ENCODE assay signal across 8 cellular contexts in genomic region chr1:9110669-9111356, GRCh38. TPM values are rescaled to one million over a fixed set of nuclear protein-coding genes. Genes with fewer than 3 reads are reported as not detected.
DNase-seq lines count a peak whose midpoint lies in the region; ATAC-seq and TF ChIP-seq lines count a peak whose summit lies in the region.

No MANE protein-coding gene starts in this region.

- TF ChIP-seq CTCF in fibroblast of pulmonary artery (IDR thresholded peaks at IDR 0.05; ENCODE audit: low read length, missing control alignments) (peak; percentile 90), neural crest cell (conservative IDR thresholded peaks at IDR 0.05) (peak; percentile 96)

- H3K36me3 Mint-ChIP-seq in activated T-helper 1 cell treated with anti-CD3 and anti-CD28 coated beads, Interleukin-12 subunit alpha, Interleukin-12 subunit beta, Interleukin-2, Interleukin-4 antibody, amounts not matched to agents 30 ng/mL and 10 ng/mL and 1 ng/mL, durations not matched to agents 14 hours and 24 hours and 36 hours (ENCODE audit: low read depth): no peaks in the 10 kb centered on the region
- no peaks in the 10 kb centered on the region for H3K36me3 Mint-ChIP-seq in neural crest cell (ENCODE audit: low read depth)

- intact Hi-C loops in activated T-helper 1 cell treated with anti-CD3 and anti-CD28 coated beads, Interleukin-12 subunit alpha, Interleukin-12 subunit beta, Interleukin-2, Interleukin-4 antibody, amounts not matched to agents 30 ng/mL and 10 ng/mL and 1 ng/mL, durations not matched to agents 14 hours and 24 hours and 36 hours (cut with micrococcal nuclease): loop anchor here (1.0 to 2.0 kb wide), 3 partner anchors 31 to 140 kb away; no protein-coding TSS in a partner anchor

- no peak overlapping the region for H3K4me3 Mint-ChIP-seq in activated T-helper 1 cell treated with anti-CD3 and anti-CD28 coated beads, Interleukin-12 subunit alpha, Interleukin-12 subunit beta, Interleukin-2, Interleukin-4 antibody, amounts not matched to agents 30 ng/mL and 10 ng/mL and 1 ng/mL, durations not matched to agents 14 hours and 24 hours and 36 hours
- H3K4me3 Mint-ChIP-seq in neural crest cell: no peak overlapping the region

- ATAC-seq in stimulated activated naive CD8-positive, alpha-beta T cell treated with anti-CD3 and anti-CD28 coated beads, Interleukin-15, Interleukin-2, amounts not matched to agents 100 U/mL and 50 U/mL, for 24 hours: peak; percentile 68
- ATAC-seq in GM19351 (IDR thresholded peaks at IDR 0.05; ENCODE audit: unreplicated experiment): no peak

- DNase-seq in DMS53 (lab: John Stamatoyannopoulos, UW) (peak; percentile 95), HuH-7.5 (ENCODE audit: low spot score) (peak; percentile 79), RPMI7951 (ENCODE audit: low read depth) (peak; percentile 81), fibroblast of pulmonary artery (ENCODE audit: low read depth) (peak; percentile 95), neural crest cell (ENCODE audit: low read depth, low spot score) (peak; percentile 95)
- DNase-seq in activated T-helper 1 cell treated with anti-CD3 and anti-CD28 coated beads, Interleukin-12 subunit alpha, Interleukin-12 subunit beta, Interleukin-2, Interleukin-4 antibody, amounts not matched to agents 30 ng/mL and 10 ng/mL and 1 ng/mL, durations not matched to agents 14 hours and 24 hours and 36 hours (ENCODE audit: low spot score): peak; percentile 67
- peak; percentile 93 for DNase-seq in stimulated activated naive CD8-positive, alpha-beta T cell treated with anti-CD3 and anti-CD28 coated beads, Interleukin-15, Interleukin-2, amounts not matched to agents 100 U/mL and 50 U/mL, for 24 hours

- peaks cover 20% of the 10 kb centered on the region for H3K4me1 Mint-ChIP-seq in activated T-helper 1 cell treated with anti-CD3 and anti-CD28 coated beads, Interleukin-12 subunit alpha, Interleukin-12 subunit beta, Interleukin-2, Interleukin-4 antibody, amounts not matched to agents 30 ng/mL and 10 ng/mL and 1 ng/mL, durations not matched to agents 14 hours and 24 hours and 36 hours (ENCODE audit: low read depth)
- H3K4me1 Mint-ChIP-seq in neural crest cell: peaks cover 10% of the 10 kb centered on the region

- H3K9me3 Mint-ChIP-seq in activated T-helper 1 cell treated with anti-CD3 and anti-CD28 coated beads, Interleukin-12 subunit alpha, Interleukin-12 subunit beta, Interleukin-2, Interleukin-4 antibody, amounts not matched to agents 30 ng/mL and 10 ng/mL and 1 ng/mL, durations not matched to agents 14 hours and 24 hours and 36 hours: no peaks in the 10 kb centered on the region
- H3K9me3 Mint-ChIP-seq in neural crest cell: no peaks in the 10 kb centered on the region

- no peak overlapping the region for H3K4me3 ChIP-seq in fibroblast of pulmonary artery (replicated peaks; ENCODE audit: low read depth, low read length)

- H3K27ac Mint-ChIP-seq in activated T-helper 1 cell treated with anti-CD3 and anti-CD28 coated beads, Interleukin-12 subunit alpha, Interleukin-12 subunit beta, Interleukin-2, Interleukin-4 antibody, amounts not matched to agents 30 ng/mL and 10 ng/mL and 1 ng/mL, durations not matched to agents 14 hours and 24 hours and 36 hours: no peak overlapping the region
- no peak overlapping the region for H3K27ac Mint-ChIP-seq in neural crest cell (ENCODE audit: unreplicated experiment)

- peaks cover 1% of the 10 kb centered on the region for H3K27me3 Mint-ChIP-seq in activated T-helper 1 cell treated with anti-CD3 and anti-CD28 coated beads, Interleukin-12 subunit alpha, Interleukin-12 subunit beta, Interleukin-2, Interleukin-4 antibody, amounts not matched to agents 30 ng/mL and 10 ng/mL and 1 ng/mL, durations not matched to agents 14 hours and 24 hours and 36 hours (ENCODE audit: insufficient read depth)
- no peaks in the 10 kb centered on the region for H3K27me3 Mint-ChIP-seq in neural crest cell (ENCODE audit: low read depth)

RNA-seq across cellular contexts. Expression of gene GPR157, which starts 18.1 kb away (rescaled TPM):
- 4.7 and 6.2 TPM in 2 replicates for total RNA-seq in RPMI7951 (2014; rRNA removed; shearing (Covaris generic))
- 2.8 and 3.8 TPM in 2 replicates for total RNA-seq in activated T-helper 1 cell treated with anti-CD3 and anti-CD28 coated beads, Interleukin-12 subunit alpha, Interleukin-12 subunit beta, Interleukin-2, Interleukin-4 antibody, amounts not matched to agents 30 ng/mL and 10 ng/mL and 1 ng/mL, durations not matched to agents 14 hours and 24 hours and 36 hours
- total RNA-seq in neural crest cell: 1.3 and 1.9 TPM in 2 replicates

RNA-seq across cellular contexts. Expression of gene SLC2A5, which starts 41.4 kb away (rescaled TPM):
- total RNA-seq in RPMI7951 (2014; rRNA removed; shearing (Covaris generic)): 4.3 and 6.9 TPM in 2 replicates
- total RNA-seq in activated T-helper 1 cell treated with anti-CD3 and anti-CD28 coated beads, Interleukin-12 subunit alpha, Interleukin-12 subunit beta, Interleukin-2, Interleukin-4 antibody, amounts not matched to agents 30 ng/mL and 10 ng/mL and 1 ng/mL, durations not matched to agents 14 hours and 24 hours and 36 hours: 0.05 TPM in 1 of 2 replicates, not detected in the other
- not detected in 2 replicates for total RNA-seq in neural crest cell
